Comparison of ENCODE assay signal across 31 cellular contexts in the genomic region with DNA sequence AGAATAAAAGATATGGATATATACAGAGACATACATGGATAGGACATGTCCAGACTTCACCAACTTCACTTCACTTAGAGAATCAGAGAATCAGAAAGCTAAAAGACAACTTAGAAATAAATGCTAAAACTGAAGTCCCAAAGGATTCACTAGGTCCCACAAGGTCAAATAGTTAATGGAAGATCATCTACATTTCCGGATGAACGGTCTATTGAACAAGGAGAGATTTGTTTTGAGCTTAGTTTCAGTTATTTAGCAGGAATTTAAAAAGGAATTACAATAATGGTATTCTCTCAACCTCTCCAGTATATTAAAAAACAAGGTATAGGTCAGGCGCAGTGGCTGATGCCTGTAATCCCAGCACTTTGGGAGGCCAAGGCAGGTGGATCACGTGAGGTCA.
"Had no signal": no experiment of that assay in that cellular context is flagged by ENCODE, and none has a peak within 500 bp of the region (broad histone marks: within the 10 kb centered on the region; RNA-seq: fewer than 3 reads in every experiment).

No MANE protein-coding gene starts in this region.

- H2AFZ ChIP-seq: PC-9 had no signal

- H3K36me3 ChIP-seq: WERI-Rb-1 had no signal

- H3K27me3 Mint-ChIP-seq: activated CD4-positive, alpha-beta T cell treated with anti-CD3 and anti-CD28 coated beads, Interleukin-2, amount 10 ng/mL, durations not matched to agents 24 days and 14 days; activated CD8-positive, alpha-beta T cell treated with anti-CD3 and anti-CD28 coated beads for 36 hours; activated naive CD8-positive, alpha-beta T cell; activated naive CD8-positive, alpha-beta T cell treated with anti-CD3 and anti-CD28 coated beads, Interleukin-2, amount 50 U/mL, for 24 hours; brain had no signal

- H3K9me3 Mint-ChIP-seq: activated CD8-positive, alpha-beta T cell treated with anti-CD3 and anti-CD28 coated beads for 36 hours; activated naive CD4-positive, alpha-beta T cell treated with anti-CD3 and anti-CD28 coated beads for 36 hours; activated naive CD8-positive, alpha-beta T cell treated with anti-CD3 and anti-CD28 coated beads, Interleukin-2, amount 50 U/mL, for 24 hours; activated T-helper 1 cell treated with anti-CD3 and anti-CD28 coated beads, Interleukin-12 subunit alpha, Interleukin-12 subunit beta, Interleukin-2, Interleukin-4 antibody, amounts not matched to agents 30 ng/mL and 10 ng/mL and 1 ng/mL, durations not matched to agents 14 hours and 24 hours and 36 hours had no signal

- H3K4me3 ChIP-seq: PC-9, SK-N-MC had no signal

- FAIRE-seq: bronchial epithelial cell had no signal

- DNase-seq: activated CD4-positive, alpha-beta T cell treated with anti-CD3 and anti-CD28 coated beads for 1 hour; activated CD4-positive, alpha-beta T cell treated with anti-CD3 and anti-CD28 coated beads, Interleukin-2, amount 10 ng/mL, durations not matched to agents 24 days and 14 days; activated CD4-positive, alpha-beta T cell treated with anti-CD3 and anti-CD28 coated beads, Interleukin-2, amount 50 U/mL, for 4 hours; activated CD4-positive, CD25-positive, alpha-beta regulatory T cell; activated CD8-positive, alpha-beta T cell treated with anti-CD3 and anti-CD28 coated beads for 36 hours; activated gamma-delta T cell treated with Interleukin-2 at 50 U/mL for 16 hours; activated naive CD4-positive, alpha-beta T cell treated with anti-CD3 and anti-CD28 coated beads for 36 hours; activated naive CD8-positive, alpha-beta T cell treated with anti-CD3 and anti-CD28 coated beads, Interleukin-2, amount 50 U/mL, for 24 hours; activated T-cell treated with anti-CD3 and anti-CD28 coated beads, Interleukin-2, amount 50 U/mL, for 1 hour; anterior cingulate cortex; caudate nucleus; cerebellar nuclear complex; MM.1S; NCI-H1105; NCI-H1417 treated with DMSO at 0.1 percent for 48 hours; NCI-H187 treated with DMSO at 0.1 percent for 48 hours; NCI-H2081; NCI-H510A; NCI-H526; NCI-H748 treated with DMSO at 0.1 percent for 48 hours; NK-92 treated with Interleukin-12 subunit alpha and Interleukin-12 subunit beta, amount 100 ng/mL, for 24 hours; PC-9; T1000; WERI-Rb-1 had no signal

- H3K27ac Mint-ChIP-seq: activated CD4-positive, alpha-beta T cell treated with anti-CD3 and anti-CD28 coated beads, Interleukin-2, amount 10 ng/mL, durations not matched to agents 24 days and 14 days; activated CD8-positive, alpha-beta T cell treated with anti-CD3 and anti-CD28 coated beads for 36 hours; activated naive CD4-positive, alpha-beta T cell treated with anti-CD3 and anti-CD28 coated beads for 36 hours; activated naive CD8-positive, alpha-beta T cell; activated naive CD8-positive, alpha-beta T cell treated with anti-CD3 and anti-CD28 coated beads, Interleukin-2, amount 50 U/mL, for 24 hours; activated T-helper 1 cell treated with anti-CD3 and anti-CD28 coated beads, Interleukin-12 subunit alpha, Interleukin-12 subunit beta, Interleukin-2, Interleukin-4 antibody, amounts not matched to agents 30 ng/mL and 10 ng/mL and 1 ng/mL, durations not matched to agents 14 hours and 24 hours and 36 hours had no signal

- H3K9ac ChIP-seq: KMS-11 had no signal

- H3K27ac ChIP-seq: KMS-11, PC-9, RWPE1, SK-N-MC, WERI-Rb-1 had no signal

- H3K4me3 Mint-ChIP-seq: activated CD4-positive, alpha-beta T cell treated with anti-CD3 and anti-CD28 coated beads, Interleukin-2, amount 10 ng/mL, durations not matched to agents 24 days and 14 days; activated CD8-positive, alpha-beta T cell treated with anti-CD3 and anti-CD28 coated beads for 36 hours; activated naive CD4-positive, alpha-beta T cell treated with anti-CD3 and anti-CD28 coated beads for 36 hours; activated naive CD8-positive, alpha-beta T cell; activated naive CD8-positive, alpha-beta T cell treated with anti-CD3 and anti-CD28 coated beads, Interleukin-2, amount 50 U/mL, for 24 hours; activated T-helper 1 cell treated with anti-CD3 and anti-CD28 coated beads, Interleukin-12 subunit alpha, Interleukin-12 subunit beta, Interleukin-2, Interleukin-4 antibody, amounts not matched to agents 30 ng/mL and 10 ng/mL and 1 ng/mL, durations not matched to agents 14 hours and 24 hours and 36 hours; brain had no signal

- H3K4me2 ChIP-seq: KMS-11, PC-9 had no signal
